ENCODE assay signal across 9 cellular contexts in the genomic region with DNA sequence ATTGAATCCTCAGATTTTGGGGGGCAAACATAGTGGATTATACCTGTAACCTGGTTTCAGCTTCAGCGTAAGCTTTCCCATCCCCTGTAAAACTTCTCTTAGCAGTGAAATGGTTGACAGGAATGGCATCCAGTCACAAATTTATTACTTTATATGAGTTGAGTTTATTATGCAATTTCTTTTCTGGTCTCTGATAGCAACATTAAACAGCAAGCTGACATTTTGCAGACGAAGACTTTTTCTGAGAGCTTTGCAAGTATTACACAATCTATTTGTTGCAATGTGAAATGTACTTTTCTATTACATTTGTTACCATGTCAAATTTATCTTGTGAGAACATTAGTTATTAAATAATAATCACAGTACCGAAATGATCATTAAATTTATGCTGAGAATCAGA.
DNase-seq lines count a peak whose midpoint lies in the region; ATAC-seq, FAIRE-seq and TF ChIP-seq lines count a peak whose summit lies in the region.
"Had no signal": no experiment of that assay in that cellular context is flagged by ENCODE, and none has a peak within 500 bp of the region (broad histone marks: within the 10 kb centered on the region; RNA-seq: fewer than 3 reads in every experiment).

No MANE protein-coding gene starts in this region.

- FAIRE-seq in keratinocyte (lab: Jason Lieb, UNC): no peak
- FAIRE-seq: RCC 7860 had no signal

- POLR2A ChIA-PET in activated naive CD8-positive, alpha-beta T cell treated with anti-CD3 and anti-CD28 coated beads, Interleukin-2, amount 10 ng/mL, durations not matched to agents 7 days and 5 days (lab: Charles Lee): no interaction called here

- CTCF ChIA-PET in activated naive CD4-positive, alpha-beta T cell treated with anti-CD3 and anti-CD28 coated beads, Interleukin-2, amount 10 ng/mL, durations not matched to agents 7 days and 5 days (lab: Charles Lee): no interaction called here

- H3K9me3 ChIP-seq in keratinocyte (ENCODE audit: control insufficient read depth, low read depth, low read length) (no peaks in the 10 kb centered on the region), thoracic aorta (no peaks in the 10 kb centered on the region)

- H3K9me3 Mint-ChIP-seq in activated naive CD4-positive, alpha-beta T cell treated with anti-CD3 and anti-CD28 coated beads, Interleukin-2, amount 10 ng/mL, durations not matched to agents 7 days and 5 days: no peaks in the 10 kb centered on the region
- peaks cover 0 to 4% of the 10 kb centered on the region in 2 donors for H3K9me3 Mint-ChIP-seq in activated naive CD4-positive, alpha-beta T cell treated with anti-CD3 and anti-CD28 coated beads, Interleukin-2, amount 50 U/mL, for 72 hours
- H3K9me3 Mint-ChIP-seq in activated naive CD8-positive, alpha-beta T cell treated with anti-CD3 and anti-CD28 coated beads, Interleukin-2, amount 10 ng/mL, durations not matched to agents 7 days and 5 days: no peaks in the 10 kb centered on the region

- no peak for ATAC-seq in activated naive CD4-positive, alpha-beta T cell treated with anti-CD3 and anti-CD28 coated beads, Interleukin-2, amount 50 U/mL, for 72 hours
- no peak for ATAC-seq in activated naive CD8-positive, alpha-beta T cell treated with anti-CD3 and anti-CD28 coated beads, Interleukin-2, amount 10 ng/mL, durations not matched to agents 7 days and 5 days (ENCODE audit: low read depth)
- ATAC-seq in thoracic aorta (ENCODE audit: insufficient number of reproducible peaks, low FRiP score, low read depth) (no peak), HG03469 (IDR thresholded peaks at IDR 0.05; ENCODE audit: unreplicated experiment) (no peak)

- peaks cover 9% of the 10 kb centered on the region for H3K79me2 ChIP-seq in keratinocyte (ENCODE audit: control insufficient read depth, insufficient read depth, low read length)

- no peak for TF ChIP-seq CTCF in keratinocyte (optimal IDR thresholded peaks at IDR 0.05 in 1 of 3, IDR thresholded peaks at IDR 0.05 in 1 of 3, conservative IDR thresholded peaks at IDR 0.05 in 1 of 3; ENCODE audit: extremely low read depth in 1 of 3, insufficient read depth in 2 of 3, low read length in 3 of 3)
- TF ChIP-seq CTCF in thoracic aorta (IDR thresholded peaks at IDR 0.05): no peak

- dilution Hi-C loops in keratinocyte (cut with MboI; ENCODE audit: extremely low pct_ligation_motif_present, low sequenced_read_pairs): no loop called here

- H3K9me1 ChIP-seq in keratinocyte (ENCODE audit: control insufficient read depth, extremely low read depth, insufficient read depth, low read length): no peaks in the 10 kb centered on the region

- H3K4me3 ChIP-seq in keratinocyte (ENCODE audit: control insufficient read depth in 2 of 3, extremely low read depth in 1 of 3, insufficient read depth in 2 of 3, low read depth in 1 of 3, low read length in 3 of 3): peak overlapping the region; percentile 62 to 85 (median 65)
- H3K4me3 ChIP-seq in thoracic aorta: peak overlapping the region; percentile 74

- no peaks in the 10 kb centered on the region for H4K20me1 ChIP-seq in keratinocyte (ENCODE audit: control insufficient read depth, extremely low read depth, insufficient read depth, low read length)

- peak overlapping the region; percentile 64 for H3K4me2 ChIP-seq in keratinocyte (ENCODE audit: control insufficient read depth, extremely low read depth, insufficient read depth, low read depth, low read length)

- DNase-seq in activated naive CD4-positive, alpha-beta T cell treated with anti-CD3 and anti-CD28 coated beads, Interleukin-2, amount 10 ng/mL, durations not matched to agents 7 days and 5 days: no peak
- no peak for DNase-seq in activated naive CD4-positive, alpha-beta T cell treated with anti-CD3 and anti-CD28 coated beads, Interleukin-2, amount 50 U/mL, for 72 hours (ENCODE audit: low spot score in 2 of 2)
- DNase-seq in activated naive CD8-positive, alpha-beta T cell treated with anti-CD3 and anti-CD28 coated beads, Interleukin-2, amount 10 ng/mL, durations not matched to agents 7 days and 5 days: no peak
- DNase-seq in keratinocyte (ENCODE audit: low read depth, low spot score) (no peak), thoracic aorta (ENCODE audit: low spot score) (no peak), NCI-H774 (lab: John Stamatoyannopoulos, UW) (no peak), NCI-H2171 (lab: John Stamatoyannopoulos, UW) (no peak)

- peak overlapping the region; percentile 95 for H3K4me3 Mint-ChIP-seq in activated naive CD4-positive, alpha-beta T cell treated with anti-CD3 and anti-CD28 coated beads, Interleukin-2, amount 10 ng/mL, durations not matched to agents 7 days and 5 days
- H3K4me3 Mint-ChIP-seq in activated naive CD8-positive, alpha-beta T cell treated with anti-CD3 and anti-CD28 coated beads, Interleukin-2, amount 10 ng/mL, durations not matched to agents 7 days and 5 days: peak overlapping the region; percentile 96

- peaks cover 20% of the 10 kb centered on the region for H3K4me1 Mint-ChIP-seq in activated naive CD4-positive, alpha-beta T cell treated with anti-CD3 and anti-CD28 coated beads, Interleukin-2, amount 10 ng/mL, durations not matched to agents 7 days and 5 days
- H3K4me1 Mint-ChIP-seq in activated naive CD8-positive, alpha-beta T cell treated with anti-CD3 and anti-CD28 coated beads, Interleukin-2, amount 10 ng/mL, durations not matched to agents 7 days and 5 days: peaks cover 13% of the 10 kb centered on the region

- H3K27me3 Mint-ChIP-seq in activated naive CD4-positive, alpha-beta T cell treated with anti-CD3 and anti-CD28 coated beads, Interleukin-2, amount 10 ng/mL, durations not matched to agents 7 days and 5 days: peaks cover 7% of the 10 kb centered on the region
- peaks cover 2% of the 10 kb centered on the region for H3K27me3 Mint-ChIP-seq in activated naive CD8-positive, alpha-beta T cell treated with anti-CD3 and anti-CD28 coated beads, Interleukin-2, amount 10 ng/mL, durations not matched to agents 7 days and 5 days

- H2AFZ ChIP-seq in keratinocyte (ENCODE audit: control insufficient read depth, low read length): no peak overlapping the region

- no peaks in the 10 kb centered on the region for H3K4me1 ChIP-seq in keratinocyte (ENCODE audit: control insufficient read depth, extremely low read depth, insufficient read depth, low read length)
- peaks cover 3 to 9% of the 10 kb centered on the region in 2 donors for H3K4me1 ChIP-seq in thoracic aorta (ENCODE audit: control insufficient read depth in 1 of 2, low read depth in 2 of 2)

- H3K36me3 ChIP-seq in keratinocyte (ENCODE audit: control insufficient read depth in 2 of 2, extremely low read depth in 1 of 2, insufficient read depth in 2 of 2, low read length in 2 of 2) (no peaks in the 10 kb centered on the region), thoracic aorta (no peaks in the 10 kb centered on the region)

- no peak overlapping the region for H3K27ac ChIP-seq in keratinocyte (ENCODE audit: control insufficient read depth, insufficient read depth, low read length)
- no peak overlapping the region for H3K27ac ChIP-seq in thoracic aorta

- peak overlapping the region; percentile 58 for H3K27ac Mint-ChIP-seq in activated naive CD4-positive, alpha-beta T cell treated with anti-CD3 and anti-CD28 coated beads, Interleukin-2, amount 10 ng/mL, durations not matched to agents 7 days and 5 days
- peak overlapping the region in 1 of 2 donors; percentile 100 for H3K27ac Mint-ChIP-seq in activated naive CD4-positive, alpha-beta T cell treated with anti-CD3 and anti-CD28 coated beads, Interleukin-2, amount 50 U/mL, for 72 hours
- peak overlapping the region; percentile 21 for H3K27ac Mint-ChIP-seq in activated naive CD8-positive, alpha-beta T cell treated with anti-CD3 and anti-CD28 coated beads, Interleukin-2, amount 10 ng/mL, durations not matched to agents 7 days and 5 days

- H3K27me3 ChIP-seq in keratinocyte (ENCODE audit: control insufficient read depth, extremely low read depth, insufficient read depth, low read length) (no peaks in the 10 kb centered on the region), thoracic aorta (replicated peaks; ENCODE audit: insufficient read depth) (no peaks in the 10 kb centered on the region)

- H3K9ac ChIP-seq in keratinocyte (ENCODE audit: control insufficient read depth, extremely low read depth, insufficient read depth, low read length): no peak overlapping the region

- H3K36me3 Mint-ChIP-seq in activated naive CD4-positive, alpha-beta T cell treated with anti-CD3 and anti-CD28 coated beads, Interleukin-2, amount 10 ng/mL, durations not matched to agents 7 days and 5 days: peaks cover 9% of the 10 kb centered on the region
- peaks cover 6 to 11% of the 10 kb centered on the region in 2 donors for H3K36me3 Mint-ChIP-seq in activated naive CD4-positive, alpha-beta T cell treated with anti-CD3 and anti-CD28 coated beads, Interleukin-2, amount 50 U/mL, for 72 hours
- peaks cover 7% of the 10 kb centered on the region for H3K36me3 Mint-ChIP-seq in activated naive CD8-positive, alpha-beta T cell treated with anti-CD3 and anti-CD28 coated beads, Interleukin-2, amount 10 ng/mL, durations not matched to agents 7 days and 5 days
